In genomic region chr12:18454330-18454729, GRCh38 we compare ENCODE assay signal across 19 cellular contexts.
"Had no signal": no experiment of that assay in that cellular context is flagged by ENCODE, and none has a peak within 500 bp of the region (broad histone marks: within the 10 kb centered on the region; RNA-seq: fewer than 3 reads in every experiment).

No MANE protein-coding gene starts in this region.

- H3K9me3 ChIP-seq: adrenal gland, esophagus squamous epithelium, mucosa of descending colon, right atrium auricular region, suprapubic skin had no signal

- H3K36me3 ChIP-seq: adrenal gland, cardiac muscle cell, esophagus squamous epithelium, left lung, right atrium auricular region, suprapubic skin had no signal

- H3K27me3 ChIP-seq: adrenal gland, cardiac muscle cell, esophagus squamous epithelium, left lung, right atrium auricular region, suprapubic skin had no signal

- H3K27ac ChIP-seq: adrenal gland, cardiac muscle cell, esophagus squamous epithelium, left lung, right atrium auricular region, suprapubic skin had no signal

- DNase-seq: activated CD4-positive, alpha-beta T cell treated with anti-CD3 and anti-CD28 coated beads for 4 hours; activated CD8-positive, alpha-beta T cell treated with anti-CD3 and anti-CD28 coated beads for 36 hours; activated effector memory CD4-positive, alpha-beta T cell treated with Interleukin-2 at 50 U/mL for 16 hours; activated naive CD4-positive, alpha-beta T cell treated with anti-CD3 and anti-CD28 coated beads, Interleukin-2, amount 50 U/mL, for 16 hours; activated T-cell treated with anti-CD3 and anti-CD28 coated beads, Interleukin-2, amount 50 U/mL, for 4 hours; adrenal gland; esophagus squamous epithelium; foreskin melanocyte; left lung; mammary epithelial cell; mucosa of descending colon; naive thymus-derived CD4-positive, alpha-beta T cell; stimulated activated CD4-positive, alpha-beta T cell treated with anti-CD3 and anti-CD28 coated beads, Interleukin-2, amount 100 ng/mL, for 48 hours; stimulated activated naive B cell treated with anti-CD40 and anti-IgM and Interleukin-4, amounts not matched to agents 10 μg/mL and 1 μg/mL and 100 μg/mL, for 72 hours; T-helper 2 cell; trophoblast cell had no signal

- H3K4me1 ChIP-seq: adrenal gland, esophagus squamous epithelium, left lung, right atrium auricular region, suprapubic skin had no signal

- ATAC-seq: activated CD8-positive, alpha-beta T cell treated with anti-CD3 and anti-CD28 coated beads for 36 hours; activated T-cell treated with anti-CD3 and anti-CD28 coated beads, Interleukin-2, amount 50 U/mL, for 4 hours; left lung; mucosa of descending colon; naive thymus-derived CD4-positive, alpha-beta T cell; stimulated activated naive B cell treated with anti-CD40 and anti-IgM and Interleukin-4, amounts not matched to agents 10 μg/mL and 1 μg/mL and 100 μg/mL, for 72 hours had no signal

- H3K4me3 ChIP-seq: adrenal gland, cardiac muscle cell, esophagus squamous epithelium, left lung, mucosa of descending colon, right atrium auricular region, suprapubic skin had no signal
